Comparison of ENCODE assay signal across 15 cellular contexts in genomic region chr15:70354260-70354894, GRCh38.
"Had no signal": no experiment of that assay in that cellular context is flagged by ENCODE, and none has a peak within 500 bp of the region (broad histone marks: within the 10 kb centered on the region; RNA-seq: fewer than 3 reads in every experiment).

No MANE protein-coding gene starts in this region.

- H3K27me3 ChIP-seq: ascending aorta, ovary, uterus had no signal

- H3K4me1 ChIP-seq: ascending aorta, left ventricle myocardium inferior, uterus had no signal

- H3K4me3 ChIP-seq: ascending aorta, heart left ventricle, left ventricle myocardium inferior, ovary, uterus had no signal

- H3K4me3 Mint-ChIP-seq: activated CD4-positive, alpha-beta memory T cell treated with anti-CD3 and anti-CD28 coated beads, Interleukin-2, amount 10 ng/mL, durations not matched to agents 7 days and 5 days; memory B cell; nephron had no signal

- H3K4me1 Mint-ChIP-seq: activated CD4-positive, alpha-beta memory T cell treated with anti-CD3 and anti-CD28 coated beads, Interleukin-2, amount 10 ng/mL, durations not matched to agents 7 days and 5 days had no signal

- H3K36me3 Mint-ChIP-seq: memory B cell had no signal

- FAIRE-seq: colon, endothelial cell of umbilical vein, frontal cortex, islet of Langerhans, small intestine had no signal

- H3K9me3 Mint-ChIP-seq: activated CD4-positive, alpha-beta memory T cell treated with anti-CD3 and anti-CD28 coated beads, Interleukin-2, amount 10 ng/mL, durations not matched to agents 7 days and 5 days; memory B cell; nephron had no signal

- H3K27ac ChIP-seq: ascending aorta, heart left ventricle, left ventricle myocardium inferior, ovary, uterus had no signal

- DNase-seq: activated CD4-positive, alpha-beta memory T cell treated with anti-CD3 and anti-CD28 coated beads, Interleukin-2, amount 10 ng/mL, durations not matched to agents 7 days and 5 days; activated naive CD4-positive, alpha-beta T cell; effector CD4-positive, alpha-beta T cell; left ventricle myocardium inferior; ovary; small intestine; uterus had no signal

- H3K9me3 ChIP-seq: ascending aorta, heart left ventricle, left ventricle myocardium inferior, ovary, uterus had no signal

- H3K36me3 ChIP-seq: ascending aorta, heart left ventricle, left ventricle myocardium inferior, ovary, uterus had no signal

- ATAC-seq: heart left ventricle had no signal

- H3K27ac Mint-ChIP-seq: activated CD4-positive, alpha-beta memory T cell treated with anti-CD3 and anti-CD28 coated beads, Interleukin-2, amount 10 ng/mL, durations not matched to agents 7 days and 5 days; memory B cell; nephron had no signal
